8 cellular contexts compared by ENCODE assay signal in the genomic region with DNA sequence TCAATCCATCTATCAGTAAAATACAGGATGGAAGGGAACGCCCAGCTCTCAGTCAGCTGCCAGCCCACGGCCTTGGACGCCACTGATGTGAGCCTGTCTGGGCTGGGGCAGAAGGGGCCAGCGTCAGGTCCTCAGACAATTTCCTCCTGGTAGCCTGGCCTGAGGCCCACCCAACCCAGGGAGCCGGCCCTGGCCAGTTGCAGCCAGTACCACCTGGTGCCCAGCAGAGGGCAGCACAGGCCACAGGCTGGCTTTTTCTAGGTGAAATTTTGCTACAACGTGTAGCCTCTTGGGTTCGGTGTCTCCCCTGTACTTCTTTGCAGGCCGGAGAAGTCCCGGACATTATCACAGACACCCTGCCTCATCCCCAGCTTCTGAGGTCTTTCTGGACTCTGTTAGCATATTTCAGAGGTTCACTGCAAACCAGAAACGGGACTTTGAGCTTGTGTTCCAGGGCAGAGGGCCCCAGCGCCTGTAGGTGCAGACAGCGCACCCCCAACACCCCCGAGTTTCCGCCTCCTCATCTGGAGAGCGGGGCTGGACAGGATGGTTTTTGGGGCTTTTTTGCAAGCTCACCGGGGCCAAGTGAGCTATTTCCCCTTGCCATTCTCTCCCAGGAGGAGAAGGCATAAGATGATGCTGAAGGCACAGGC. TPM values are rescaled to one million over a fixed set of nuclear protein-coding genes. Genes with fewer than 3 reads are reported as not detected.
A peak's percentile ranks its signal among the peaks of the same experiment; 100 is the strongest.
DNase-seq lines count a peak whose midpoint lies in the region; ATAC-seq lines count a peak whose summit lies in the region.

No MANE protein-coding gene starts in this region.

- H3K9me3 Mint-ChIP-seq in naive thymus-derived CD8-positive, alpha-beta T cell: peaks cover 0 to 2% (median 0%) of the 10 kb centered on the region in 9 donors

- peaks cover 0 to 4% (median 0%) of the 10 kb centered on the region in 5 donors for H3K27me3 Mint-ChIP-seq in naive thymus-derived CD8-positive, alpha-beta T cell

- H3K27ac Mint-ChIP-seq in naive thymus-derived CD8-positive, alpha-beta T cell: no peak overlapping the region

- POLR2A ChIA-PET in naive thymus-derived CD8-positive, alpha-beta T cell (lab: Charles Lee): no interaction called here

- DNase-seq in NCI-H2196 (lab: John Stamatoyannopoulos, UW; ENCODE audit: unreplicated experiment) (peak; percentile 23), NCI-H2196 treated with DMSO at 0.1 percent for 48 hours (lab: John Stamatoyannopoulos, UW; ENCODE audit: unreplicated experiment) (no peak), NOMO-1 (lab: John Stamatoyannopoulos, UW; ENCODE audit: unreplicated experiment in 2 of 2) (peak; percentile 52 to 64), activated T-cell treated with anti-CD3 and anti-CD28 coated beads for 4 hours (peak; percentile 36), fibroblast of gingiva (ENCODE audit: low read depth) (peak; percentile 27)
- peak; percentile 20 to 66 (median 46) for DNase-seq in naive thymus-derived CD8-positive, alpha-beta T cell
- DNase-seq in stimulated activated naive CD8-positive, alpha-beta T cell treated with anti-CD3 and anti-CD28 coated beads, Interleukin-15, Interleukin-2, amounts not matched to agents 100 U/mL and 50 U/mL, for 24 hours: peak; percentile 68

- no peak overlapping the region for H3K4me3 Mint-ChIP-seq in naive thymus-derived CD8-positive, alpha-beta T cell

- ATAC-seq in HG02798 (IDR thresholded peaks at IDR 0.05; ENCODE audit: poor library complexity, unreplicated experiment): peak; percentile 90
- ATAC-seq in naive thymus-derived CD8-positive, alpha-beta T cell: peak; percentile 67 to 79
- ATAC-seq in stimulated activated naive CD8-positive, alpha-beta T cell treated with anti-CD3 and anti-CD28 coated beads, Interleukin-15, Interleukin-2, amounts not matched to agents 100 U/mL and 50 U/mL, for 24 hours: peak; percentile 58

- H3K4me1 Mint-ChIP-seq in naive thymus-derived CD8-positive, alpha-beta T cell: peaks cover 0 to 2% (median 0%) of the 10 kb centered on the region in 4 donors

- H3K36me3 Mint-ChIP-seq in naive thymus-derived CD8-positive, alpha-beta T cell: no peaks in the 10 kb centered on the region

RNA-seq across cellular contexts. Expression of gene KCNMB1, which starts 45.9 kb away (rescaled TPM):
- total RNA-seq in naive thymus-derived CD8-positive, alpha-beta T cell: not detected
- polyA plus RNA-seq in naive thymus-derived CD8-positive, alpha-beta T cell: under 1 TPM in 1 of 3 donors, not detected in 2; 0.06 TPM
